8 cellular contexts compared by ENCODE assay signal in the genomic region with DNA sequence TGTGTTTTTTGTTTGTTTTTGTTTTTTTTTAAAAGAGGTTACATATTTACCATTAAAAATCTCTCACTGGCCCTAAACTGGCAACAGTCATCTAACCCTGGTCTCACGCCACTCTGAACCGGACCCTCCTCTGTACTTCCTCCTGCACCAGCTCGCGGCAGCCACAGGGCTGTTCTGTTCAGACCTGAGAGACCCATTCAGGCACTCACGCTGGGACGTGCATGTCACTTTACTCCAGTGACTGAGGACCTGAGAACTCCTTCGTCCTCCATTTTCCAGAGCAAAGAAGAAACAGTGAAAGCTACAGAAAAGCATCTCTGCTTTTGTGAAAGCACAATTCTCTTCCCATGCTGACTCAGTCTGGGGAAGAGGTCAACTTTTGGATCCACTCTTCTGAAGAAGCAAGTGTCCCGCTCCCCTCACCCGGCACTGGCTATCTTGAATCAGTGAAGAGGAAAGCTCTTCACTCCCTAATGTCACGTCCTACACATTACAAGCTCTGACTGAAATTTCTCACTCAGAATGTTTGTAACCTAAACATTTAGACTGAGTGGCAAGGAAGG. TPM values are rescaled to one million over a fixed set of nuclear protein-coding genes. Genes with fewer than 3 reads are reported as not detected.
DNase-seq lines count a peak whose midpoint lies in the region; ATAC-seq and TF ChIP-seq lines count a peak whose summit lies in the region.

No MANE protein-coding gene starts in this region.

- TF ChIP-seq POLR2A in spleen (IDR thresholded peaks at IDR 0.05), result no peak

- H3K4me3 ChIP-seq in DOHH2 (ENCODE audit: low read length), result peak overlapping the region; percentile 72
- no peak overlapping the region for H3K4me3 ChIP-seq in fibroblast of lung (replicated peaks in 1 of 4; ENCODE audit: control extremely low read depth in 1 of 4, insufficient read depth in 1 of 4, low read depth in 3 of 4, low read length in 4 of 4)
- H3K4me3 ChIP-seq in spleen, result peak overlapping the region in 7 of 8 donors; percentile 20 to 72 (median 40)

- intact Hi-C loops in spleen (cut with DNase I; ENCODE audit: low total_unique reads), result loop anchor here (10.0 kb wide), 2 partner anchors 143 to 293 kb away; a partner anchor contains a TSS

- no peak overlapping the region for H3K9ac ChIP-seq in fibroblast of lung (ENCODE audit: insufficient read depth, low read length)

- H3K27ac ChIP-seq in DOHH2 (ENCODE audit: low read depth, low read length), result peak overlapping the region; percentile 76
- H3K27ac ChIP-seq in fibroblast of lung (ENCODE audit: insufficient read depth, low read length), result peak overlapping the region; percentile 17
- H3K27ac ChIP-seq in spleen, result peak overlapping the region; percentile 36 to 97 (median 92)

- peaks cover 12% of the 10 kb centered on the region for H3K36me3 ChIP-seq in DOHH2 (ENCODE audit: control insufficient read depth, low read length)
- no peaks in the 10 kb centered on the region for H3K36me3 ChIP-seq in fibroblast of lung (ENCODE audit: control insufficient read depth, insufficient read depth, low read length)
- peaks cover 0 to 16% (median 0%) of the 10 kb centered on the region in 6 donors for H3K36me3 ChIP-seq in spleen

- H3K4me2 ChIP-seq in DOHH2 (ENCODE audit: low read length), result peak overlapping the region; percentile 77
- no peak overlapping the region for H3K4me2 ChIP-seq in fibroblast of lung (ENCODE audit: extremely low read depth, insufficient read depth, low read length)

- peak; percentile 26 for TF ChIP-seq CTCF in DOHH2 (IDR thresholded peaks at IDR 0.05; ENCODE audit: low read depth, low read length, poor library complexity, severe bottlenecking)
- TF ChIP-seq CTCF in fibroblast of lung (conservative IDR thresholded peaks at IDR 0.05 in 1 of 2, IDR thresholded peaks at IDR 0.05 in 1 of 2; ENCODE audit: low read depth in 1 of 2, low read length in 2 of 2), result no peak
- TF ChIP-seq CTCF in spleen (IDR thresholded peaks at IDR 0.05 in 8 of 11, conservative IDR thresholded peaks at IDR 0.05 in 3 of 11), result peak in 9 of 11 experiments; percentile 7 to 65 (median 34)

- DNase-seq in NOMO-1 (lab: John Stamatoyannopoulos, UW; ENCODE audit: unreplicated experiment in 2 of 2), result peak; percentile 72 to 74
- no peak for DNase-seq in fibroblast of lung (ENCODE audit: low read depth in 2 of 2)
- DNase-seq in spleen, result peak; percentile 94
- no peak for DNase-seq in retina
- no peak for DNase-seq in NCI-H2227 (lab: John Stamatoyannopoulos, UW; ENCODE audit: unreplicated experiment)
- no peak for DNase-seq in DMS 273 treated with DMSO at 0.1 percent for 48 hours (lab: John Stamatoyannopoulos, UW)

- H3K9me2 ChIP-seq in DOHH2 (replicated peaks; ENCODE audit: control insufficient read depth, low read length), result no peaks in the 10 kb centered on the region

- H3K9me3 ChIP-seq in DOHH2 (ENCODE audit: control insufficient read depth, insufficient read depth, low read length), result no peaks in the 10 kb centered on the region
- no peaks in the 10 kb centered on the region for H3K9me3 ChIP-seq in fibroblast of lung (ENCODE audit: control insufficient read depth, insufficient read depth, low read depth, low read length)
- H3K9me3 ChIP-seq in spleen, result no peaks in the 10 kb centered on the region

- H3K27me3 ChIP-seq in DOHH2 (ENCODE audit: control insufficient read depth, low read length), result no peaks in the 10 kb centered on the region
- H3K27me3 ChIP-seq in fibroblast of lung (ENCODE audit: control insufficient read depth, insufficient read depth, low read length), result no peaks in the 10 kb centered on the region
- H3K27me3 ChIP-seq in spleen (replicated peaks in 1 of 7), result no peaks in the 10 kb centered on the region

- WGBS in spleen, 5 donors, result 24 to 34% (median 25%) methylated on average over 10 of the region's 10 CpGs

- H4K20me1 ChIP-seq in DOHH2 (ENCODE audit: control insufficient read depth, insufficient read depth, low read depth, low read length) (no peaks in the 10 kb centered on the region), fibroblast of lung (ENCODE audit: control insufficient read depth, extremely low read depth, insufficient read depth, low read length) (no peaks in the 10 kb centered on the region)

- peaks cover 11% of the 10 kb centered on the region for H3F3A ChIP-seq in DOHH2 (ENCODE audit: control insufficient read depth, insufficient read depth)

- H3K4me1 ChIP-seq in DOHH2 (ENCODE audit: control insufficient read depth, low read length) (peaks cover 81% of the 10 kb centered on the region), fibroblast of lung (ENCODE audit: control insufficient read depth, extremely low read depth, insufficient read depth, low read length) (peaks cover 7% of the 10 kb centered on the region), spleen (peaks cover 18 to 100% (median 59%) of the 10 kb centered on the region in 6 donors)

- H3K79me2 ChIP-seq in DOHH2 (ENCODE audit: control insufficient read depth, low read length) (peaks cover 82% of the 10 kb centered on the region), fibroblast of lung (ENCODE audit: control insufficient read depth, insufficient read depth, low read length) (peaks cover 5% of the 10 kb centered on the region)

- H2AFZ ChIP-seq in fibroblast of lung (ENCODE audit: low read length), result no peak overlapping the region

- ATAC-seq in GM21447 (IDR thresholded peaks at IDR 0.05; ENCODE audit: unreplicated experiment), result peak; percentile 44

RNA-seq across cellular contexts. Expression of a gene that starts 24.6 kb away (rescaled TPM):
- total RNA-seq in fibroblast of lung (20.5 and 25.6 TPM in 2 replicates), spleen (100 to 1,000 TPM in 2 of 7 donors, 10 to 100 TPM in 5; 52.6 to 108 (median 83.0) TPM)
- polyA plus RNA-seq in fibroblast of lung (21.1 and 24.5 TPM in 2 replicates), spleen (10 to 100 TPM; 27.6 to 41.7 (median 32.1) TPM)
- 22.0 and 27.1 TPM in 2 replicates for polyA plus RNA-seq in fibroblast of lung (2012)
- polyA minus RNA-seq in fibroblast of lung (ENCODE audit: low replicate concordance), result 49.4 and 70.1 TPM in 2 replicates

Comparison
In these comparisons a context has a peak if more than half of its experiments do, and no peak if none do; other contexts are left out.
1. H3K27ac ChIP-seq: peak in every context shown above with its lines; median percentile 92 in spleen; 76 in DOHH2; 17 in fibroblast of lung.
2. H3K4me3 ChIP-seq: peak in DOHH2 (single experiment) and spleen (7 of 8); none in fibroblast of lung (0 of 4).
3. CTCF ChIP-seq: peak in DOHH2 (single experiment) and spleen (9 of 11); none in fibroblast of lung (0 of 2).
4. DNase-seq: peak in NOMO-1 (2 of 2) and spleen (single experiment); none in fibroblast of lung (0 of 2), retina (single experiment), NCI-H2227 (single experiment) and DMS 273 treated with DMSO at 0.1 percent for 48 hours (single experiment).